In the genomic region with DNA sequence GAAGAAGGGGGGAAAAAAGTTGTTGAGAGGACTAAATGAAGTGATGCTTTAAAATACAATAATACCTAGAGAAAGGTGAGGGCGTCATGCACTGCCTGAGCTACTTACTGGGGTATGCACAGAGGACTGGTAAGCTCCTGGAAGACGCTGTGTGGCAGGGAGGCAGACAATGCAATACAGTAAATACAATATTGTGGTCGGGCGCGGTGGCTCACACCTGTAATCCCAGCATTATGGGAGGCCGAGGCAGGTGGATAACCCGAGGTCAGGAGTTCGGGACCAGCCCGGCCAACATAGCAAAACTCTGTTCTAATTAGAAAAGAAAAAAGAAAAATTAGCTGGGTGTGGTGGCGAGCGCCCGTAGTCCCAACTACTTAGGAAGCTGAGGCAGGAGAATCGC, we compare ENCODE assay signal across 8 cellular contexts. TPM values are rescaled to one million over a fixed set of nuclear protein-coding genes. Genes with fewer than 3 reads are reported as not detected.
DNase-seq lines count a peak whose midpoint lies in the region; ATAC-seq, FAIRE-seq and TF ChIP-seq lines count a peak whose summit lies in the region.

No MANE protein-coding gene starts in this region.

- RAD21 ChIA-PET in GM12878 (lab: Charles Lee; ENCODE audit: unreplicated experiment) = no interaction called here

- no peak overlapping the region for H3K14ac ChIP-seq in mesenchymal stem cell (ENCODE audit: low read length in 2 of 2)

- no peaks in the 10 kb centered on the region for H3K9me3 Mint-ChIP-seq in activated T-cell treated with anti-CD3 and anti-CD28 coated beads, Interleukin-2, amount 50 U/mL, for 24 hours

- no peak overlapping the region for H3K4ac ChIP-seq in mesenchymal stem cell (ENCODE audit: low read depth in 1 of 2, low read length in 2 of 2)

- SMC1A ChIA-PET in GM12878 (lab: Charles Lee; ENCODE audit: uncharacterized antibody, unreplicated experiment) = no interaction called here

- H3K4me2 ChIP-seq in GM12878 (ENCODE audit: control insufficient read depth, insufficient read depth) (0 out of 2 replicates have a peak overlapping the region, but pooled peaks have one; percentile 25), mesenchymal stem cell (ENCODE audit: low read length, poor library complexity, severe bottlenecking) (peak overlapping the region; percentile 98)

- H4K8ac ChIP-seq in mesenchymal stem cell (ENCODE audit: low read length) = no peak overlapping the region

- H3K23ac ChIP-seq in mesenchymal stem cell (ENCODE audit: low read length in 2 of 2) = no peak overlapping the region

- no peak for TF ChIP-seq EP300 in GM12878 (IDR thresholded peaks at IDR 0.05; ENCODE audit: borderline replicate concordance in 1 of 2, control insufficient read depth in 1 of 2, low read depth in 2 of 2, low read length in 2 of 2)

- intact Hi-C loops in GM12878 (cut with micrococcal nuclease; ENCODE audit: unreplicated experiment) = no loop called here

- no peak for TF ChIP-seq POLR2A in GM12878 (IDR thresholded peaks at IDR 0.05; ENCODE audit: low read depth, low read length)

- no peak for ATAC-seq in GM12878
- ATAC-seq in GM18502 (IDR thresholded peaks at IDR 0.05; ENCODE audit: poor library complexity, unreplicated experiment) = no peak

- no peak overlapping the region for H2AK5ac ChIP-seq in mesenchymal stem cell (ENCODE audit: low read length, severe bottlenecking)

- H3K4me1 Mint-ChIP-seq in activated T-cell treated with anti-CD3 and anti-CD28 coated beads, Interleukin-2, amount 50 U/mL, for 24 hours (ENCODE audit: low read depth) = peaks cover 40% of the 10 kb centered on the region

- H2BK5ac ChIP-seq in mesenchymal stem cell (ENCODE audit: low read depth, low read length, poor library complexity, severe bottlenecking) = no peak overlapping the region

- no peaks in the 10 kb centered on the region for H3K27me3 Mint-ChIP-seq in activated T-cell treated with anti-CD3 and anti-CD28 coated beads, Interleukin-2, amount 50 U/mL, for 24 hours

- no TSS peak for BruUV-seq in GM12878 (replicated peaks; lab: Mats Ljungman, UMichigan)

- no peaks in the 10 kb centered on the region for H3K79me2 ChIP-seq in GM12878 (ENCODE audit: control insufficient read depth, insufficient read depth, low read length)

- peak overlapping the region; percentile 81 for H3K4me3 Mint-ChIP-seq in activated T-cell treated with anti-CD3 and anti-CD28 coated beads, Interleukin-2, amount 50 U/mL, for 24 hours

- no peak overlapping the region for H2BK15ac ChIP-seq in mesenchymal stem cell (ENCODE audit: low read depth, poor library complexity, severe bottlenecking)

- H3K27ac Mint-ChIP-seq in activated T-cell treated with anti-CD3 and anti-CD28 coated beads, Interleukin-2, amount 50 U/mL, for 24 hours = peak overlapping the region; percentile 76

- H3K27me3 ChIP-seq in GM12878 (replicated peaks in 1 of 2; ENCODE audit: control insufficient read depth in 2 of 2, insufficient read depth in 2 of 2, low read length in 1 of 2) = peaks cover 16 to 20% of the 10 kb centered on the region in 2 experiments
- no peaks in the 10 kb centered on the region for H3K27me3 ChIP-seq in mesenchymal stem cell (ENCODE audit: control insufficient read depth in 1 of 2, insufficient read depth in 1 of 2, low read length in 2 of 2)
- peaks cover 24% of the 10 kb centered on the region for H3K27me3 ChIP-seq in thymus (ENCODE audit: control insufficient read depth, insufficient read depth)

- no peaks in the 10 kb centered on the region for H4K20me1 ChIP-seq in GM12878 (ENCODE audit: control insufficient read depth, insufficient read depth)

- POLR2A ChIA-PET in GM12878 (lab: Charles Lee) = no interaction called here

- H3K4me1 ChIP-seq in GM12878 (ENCODE audit: control insufficient read depth, insufficient read depth, low read length) = no peaks in the 10 kb centered on the region
- H3K4me1 ChIP-seq in mesenchymal stem cell (ENCODE audit: control insufficient read depth, insufficient read depth, low read depth, low read length) = peaks cover 12% of the 10 kb centered on the region
- H3K4me1 ChIP-seq in thymus (ENCODE audit: control insufficient read depth, insufficient read depth, low read length) = no peaks in the 10 kb centered on the region

- H2AFZ ChIP-seq in GM12878 (ENCODE audit: control insufficient read depth, low read depth, low read length) (no peak overlapping the region), mesenchymal stem cell (ENCODE audit: low read depth, low read length) (no peak overlapping the region)

- no peak for TF ChIP-seq RAD21 in GM12878 (IDR thresholded peaks at IDR 0.05; ENCODE audit: insufficient read depth, low read depth, low read length)

- H3K9me3 ChIP-seq in GM12878 (replicated peaks; ENCODE audit: control insufficient read depth, insufficient read depth, low read length) (no peaks in the 10 kb centered on the region), mesenchymal stem cell (ENCODE audit: control insufficient read depth, low read length) (no peaks in the 10 kb centered on the region), thymus (ENCODE audit: control insufficient read depth) (no peaks in the 10 kb centered on the region)

- no peak for TF ChIP-seq CTCF in GM12878 (IDR thresholded peaks at IDR 0.05 in 2 of 3, conservative IDR thresholded peaks at IDR 0.05 in 1 of 3; ENCODE audit: control insufficient read depth in 2 of 3, extremely low read depth in 1 of 3, insufficient read depth in 1 of 3, low read depth in 3 of 3, low read length in 3 of 3)

- H3K36me3 Mint-ChIP-seq in activated T-cell treated with anti-CD3 and anti-CD28 coated beads, Interleukin-2, amount 50 U/mL, for 24 hours (ENCODE audit: low read depth) = no peaks in the 10 kb centered on the region

- no peak overlapping the region for H3K4me3 ChIP-seq in GM12878
- H3K4me3 ChIP-seq in mesenchymal stem cell (ENCODE audit: insufficient read depth in 1 of 2, low read depth in 1 of 2, low read length in 2 of 2) = peak overlapping the region in 1 of 2 experiments; percentile 84
- peak overlapping the region; percentile 50 for H3K4me3 ChIP-seq in thymus (ENCODE audit: low read length)

- peaks cover 3% of the 10 kb centered on the region for H3K79me1 ChIP-seq in mesenchymal stem cell (replicated peaks; ENCODE audit: low read length, poor library complexity, severe bottlenecking)

- H3K9ac ChIP-seq in GM12878 (ENCODE audit: control insufficient read depth, insufficient read depth, low read length) (no peak overlapping the region), mesenchymal stem cell (ENCODE audit: low read length) (peak overlapping the region; percentile 65)

- FAIRE-seq in GM12878 (lab: Jason Lieb, UNC) = no peak

- WGBS in GM12878 (ENCODE audit: insufficient coverage, insufficient replicate concordance, low lambda C conversion rate, missing lambda C conversion rate) = 74% methylated on average over 13 of the region's 13 CpGs
- 82% methylated on average over 13 of the region's 13 CpGs for WGBS in mesenchymal stem cell
- 87% methylated on average over 13 of the region's 13 CpGs for WGBS in thymus

- no peak overlapping the region for H4K91ac ChIP-seq in mesenchymal stem cell (ENCODE audit: low read length)

- no peak for DNase-seq in activated T-cell treated with anti-CD3 and anti-CD28 coated beads, Interleukin-2, amount 50 U/mL, for 24 hours
- DNase-seq in activated T-cell treated with anti-CD3 and anti-CD28 coated beads for 4 hours (no peak), GM12878 (ENCODE audit: low read depth, low spot score) (no peak), mesenchymal stem cell (no peak), NCI-H510A treated with DMSO at 0.1 percent for 48 hours (lab: John Stamatoyannopoulos, UW) (no peak), hippocampal formation (lab: John Stamatoyannopoulos, UW) (no peak)

- H3K27ac ChIP-seq in GM12878 (ENCODE audit: control insufficient read depth, insufficient read depth) (no peak overlapping the region), mesenchymal stem cell (ENCODE audit: low read length, poor library complexity, severe bottlenecking) (no peak overlapping the region), thymus (ENCODE audit: low read depth) (no peak overlapping the region)

- no peak overlapping the region for H2BK12ac ChIP-seq in mesenchymal stem cell (ENCODE audit: low read length in 2 of 2)

- H3K36me3 ChIP-seq in GM12878 (ENCODE audit: control insufficient read depth in 2 of 2, insufficient read depth in 2 of 2, low read length in 1 of 2) (no peaks in the 10 kb centered on the region), mesenchymal stem cell (ENCODE audit: control insufficient read depth in 1 of 2, insufficient read depth in 2 of 2, low read depth in 1 of 2, low read length in 2 of 2) (no peaks in the 10 kb centered on the region), thymus (ENCODE audit: control insufficient read depth, insufficient read depth) (no peaks in the 10 kb centered on the region)

- in situ Hi-C loops in GM12878 (cut with MboI) = no loop called here

- no peak overlapping the region for H2BK120ac ChIP-seq in mesenchymal stem cell (ENCODE audit: low read depth, low read length)

- CTCF ChIA-PET in GM12878 (lab: Yijun Ruan, JAX) = no interaction called here

- no peak overlapping the region for H3K18ac ChIP-seq in mesenchymal stem cell (ENCODE audit: low read depth in 1 of 2, low read length in 2 of 2)

RNA-seq across cellular contexts. Expression of gene SYTL2, which starts 0.7 kb away (rescaled TPM):
- 2.8 and 3.9 TPM in 2 replicates for total RNA-seq in GM12878 (2013; cell fraction: nucleolus; rRNA removed)
- total RNA-seq in GM12878 (2014; rRNA removed) = 0.11 and 0.56 TPM in 2 replicates
- total RNA-seq in GM12878 (2014; rRNA removed; fragmentation: Illumina TruSeq; extraction: Trizol) = 0.18 and 0.45 TPM in 2 replicates
- 0.31 and 0.40 TPM in 2 replicates for total RNA-seq in GM12878 (2021)
- polyA plus RNA-seq in GM12878 (2011; ENCODE audit: low read depth) = not detected
- 1.4 and 3.0 TPM in 2 replicates for polyA plus RNA-seq in GM12878 (2011; rRNA removed)
- polyA plus RNA-seq in GM12878 (2011; cell fraction: cytosol; rRNA removed) = 0.27 and 0.99 TPM in 2 replicates
- 2.8 and 3.3 TPM in 2 replicates for polyA plus RNA-seq in GM12878 (2011; cell fraction: nucleus; rRNA removed)
- 0.18 and 0.27 TPM in 2 replicates for polyA plus RNA-seq in GM12878 (2012)
- polyA plus RNA-seq in GM12878 (2014; fragmentation: Illumina TruSeq; extraction: Trizol) = 0.13 and 0.78 TPM in 2 replicates
- under 1 TPM in 1 of 2 experiments, not detected in 1; 0.02 TPM for polyA plus RNA-seq in GM12878 (2014; fragmentation: Nextera tagmentation; extraction: Ambion mirVana)
- 0.23 and 0.32 TPM in 2 replicates for polyA plus RNA-seq in GM12878 (2014; rRNA removed)
- polyA plus RNA-seq in GM12878 (2016; fragmentation: Nextera tagmentation; extraction: Ambion mirVana) = under 1 TPM in 1 of 2 experiments, not detected in 1; 0.28 TPM
- 1.0 and 1.6 TPM in 2 replicates for polyA minus RNA-seq in GM12878 (2011; rRNA and poly(A)+ RNA removed)
- polyA minus RNA-seq in GM12878 (2011; cell fraction: cytosol; rRNA and poly(A)+ RNA removed) = not detected in 2 replicates
- 1.3 and 2.6 TPM in 2 replicates for polyA minus RNA-seq in GM12878 (2011; cell fraction: nucleus; rRNA and poly(A)+ RNA removed)
- 2.3 TPM for polyA plus RNA-seq in mesenchymal stem cell (2013, experiment 1 of 2)
- polyA plus RNA-seq in mesenchymal stem cell (2013, experiment 2 of 2) = 2.1 TPM
- polyA plus RNA-seq in thymus = 22.2 TPM

RNA-seq across cellular contexts. Expression of gene CCDC83, which starts 43.6 kb away (rescaled TPM):
- total RNA-seq in GM12878 (2013; cell fraction: nucleolus; rRNA removed) = not detected in 2 replicates
- total RNA-seq in GM12878 (2014; rRNA removed) = not detected in 2 replicates
- not detected in 2 replicates for total RNA-seq in GM12878 (2014; rRNA removed; fragmentation: Illumina TruSeq; extraction: Trizol)
- not detected in 2 replicates for total RNA-seq in GM12878 (2021)
- polyA plus RNA-seq in GM12878 (2011; ENCODE audit: low read depth) = not detected
- not detected in 2 replicates for polyA plus RNA-seq in GM12878 (2011; rRNA removed)
- polyA plus RNA-seq in GM12878 (2011; cell fraction: cytosol; rRNA removed) = not detected in 2 replicates
- not detected in 2 replicates for polyA plus RNA-seq in GM12878 (2011; cell fraction: nucleus; rRNA removed)
- not detected in 2 replicates for polyA plus RNA-seq in GM12878 (2012)
- polyA plus RNA-seq in GM12878 (2014; fragmentation: Illumina TruSeq; extraction: Trizol) = not detected in 2 replicates
- not detected for polyA plus RNA-seq in GM12878 (2014; fragmentation: Nextera tagmentation; extraction: Ambion mirVana)
- polyA plus RNA-seq in GM12878 (2014; rRNA removed) = not detected in 2 replicates
- polyA plus RNA-seq in GM12878 (2016; fragmentation: Nextera tagmentation; extraction: Ambion mirVana) = not detected
- not detected in 2 replicates for polyA minus RNA-seq in GM12878 (2011; rRNA and poly(A)+ RNA removed)
- not detected in 2 replicates for polyA minus RNA-seq in GM12878 (2011; cell fraction: cytosol; rRNA and poly(A)+ RNA removed)
- polyA minus RNA-seq in GM12878 (2011; cell fraction: nucleus; rRNA and poly(A)+ RNA removed) = not detected in 2 replicates
- not detected for polyA plus RNA-seq in mesenchymal stem cell (2013, experiment 1 of 2)
- polyA plus RNA-seq in mesenchymal stem cell (2013, experiment 2 of 2) = not detected
- polyA plus RNA-seq in thymus = 0.05 TPM
